11 cellular contexts compared by ENCODE assay signal in genomic region chr12:98894412-98895085, GRCh38.
DNase-seq lines count a peak whose midpoint lies in the region; ATAC-seq and TF ChIP-seq lines count a peak whose summit lies in the region.
"Had no signal": no experiment of that assay in that cellular context is flagged by ENCODE, and none has a peak within 500 bp of the region (broad histone marks: within the 10 kb centered on the region; RNA-seq: fewer than 3 reads in every experiment).

No MANE protein-coding gene starts in this region.

- no peak overlapping the region for H3K27ac Mint-ChIP-seq in stimulated activated memory B cell treated with anti-CD40 and anti-IgM and Interleukin-4, amounts not matched to agents 10 μg/mL and 1 μg/mL and 100 μg/mL, for 72 hours
- H3K27ac Mint-ChIP-seq: activated CD4-positive, alpha-beta T cell treated with anti-CD3 and anti-CD28 coated beads, Interleukin-2, amount 10 ng/mL, durations not matched to agents 7 days and 5 days; dendritic cell treated with granulocyte-macrophage colony-stimulating factor and Interleukin-4, amounts not matched to agents 40 ng/mL and 50 ng/mL, for 4 days had no signal

- H3K36me3 Mint-ChIP-seq in stimulated activated memory B cell treated with anti-CD40 and anti-IgM and Interleukin-4, amounts not matched to agents 10 μg/mL and 1 μg/mL and 100 μg/mL, for 72 hours = no peaks in the 10 kb centered on the region

- ATAC-seq in HG02970 (IDR thresholded peaks at IDR 0.05; ENCODE audit: low FRiP score, unreplicated experiment) (no peak), HG02885 (IDR thresholded peaks at IDR 0.05; ENCODE audit: poor library complexity, unreplicated experiment) (no peak), left colon (no peak)
- ATAC-seq in stimulated activated memory B cell treated with anti-CD40 and anti-IgM and Interleukin-4, amounts not matched to agents 10 μg/mL and 1 μg/mL and 100 μg/mL, for 72 hours = no peak

- no peak for TF ChIP-seq CTCF in BE2C (IDR thresholded peaks at IDR 0.05; ENCODE audit: low read depth, low read length)

- H3K4me3 Mint-ChIP-seq in stimulated activated memory B cell treated with anti-CD40 and anti-IgM and Interleukin-4, amounts not matched to agents 10 μg/mL and 1 μg/mL and 100 μg/mL, for 72 hours = no peak overlapping the region
- H3K4me3 Mint-ChIP-seq: activated CD4-positive, alpha-beta T cell treated with anti-CD3 and anti-CD28 coated beads, Interleukin-2, amount 10 ng/mL, durations not matched to agents 7 days and 5 days; dendritic cell treated with granulocyte-macrophage colony-stimulating factor and Interleukin-4, amounts not matched to agents 40 ng/mL and 50 ng/mL, for 4 days had no signal

- H3K27me3 ChIP-seq in BE2C (peaks cover 59% of the 10 kb centered on the region), HUES48 (ENCODE audit: control insufficient read depth, insufficient read depth, low read length) (peaks cover 69% of the 10 kb centered on the region)

- H3K9ac ChIP-seq in HUES48 (ENCODE audit: low read depth, low read length) = no peak overlapping the region; the same call in 1 of the 2 replicates

- H3K9me3 ChIP-seq in BE2C = no peaks in the 10 kb centered on the region
- H3K9me3 ChIP-seq in HUES48 (ENCODE audit: control insufficient read depth, insufficient read depth, low read length) = no peaks in the 10 kb centered on the region

- H3K4me1 ChIP-seq in BE2C (no peaks in the 10 kb centered on the region), HUES48 (ENCODE audit: control insufficient read depth, insufficient read depth, low read length) (peaks cover 20% of the 10 kb centered on the region)

- no peaks in the 10 kb centered on the region for H3K9me3 Mint-ChIP-seq in stimulated activated memory B cell treated with anti-CD40 and anti-IgM and Interleukin-4, amounts not matched to agents 10 μg/mL and 1 μg/mL and 100 μg/mL, for 72 hours
- H3K9me3 Mint-ChIP-seq: activated CD4-positive, alpha-beta T cell treated with anti-CD3 and anti-CD28 coated beads, Interleukin-2, amount 10 ng/mL, durations not matched to agents 7 days and 5 days; dendritic cell treated with granulocyte-macrophage colony-stimulating factor and Interleukin-4, amounts not matched to agents 40 ng/mL and 50 ng/mL, for 4 days had no signal

- no peaks in the 10 kb centered on the region for H3K36me3 ChIP-seq in BE2C
- H3K36me3 ChIP-seq in HUES48 (ENCODE audit: control insufficient read depth, insufficient read depth, low read length) = no peaks in the 10 kb centered on the region

- no peak overlapping the region for H3K27ac ChIP-seq in HUES48 (ENCODE audit: low read depth, low read length)

- DNase-seq in BE2C (peak; percentile 14), dermis blood vessel endothelial cell (peak; percentile 12), occipital lobe (lab: John Stamatoyannopoulos, UW) (peak; percentile 60), left colon (no peak)
- DNase-seq: activated CD4-positive, alpha-beta T cell treated with anti-CD3 and anti-CD28 coated beads, Interleukin-2, amount 10 ng/mL, durations not matched to agents 7 days and 5 days; GDM1 had no signal

- intact Hi-C loops in left colon (cut with DNase I, micrococcal nuclease) = no loop called here

- peaks cover 41% of the 10 kb centered on the region for H3K27me3 Mint-ChIP-seq in stimulated activated memory B cell treated with anti-CD40 and anti-IgM and Interleukin-4, amounts not matched to agents 10 μg/mL and 1 μg/mL and 100 μg/mL, for 72 hours

- H3K4me1 Mint-ChIP-seq in stimulated activated memory B cell treated with anti-CD40 and anti-IgM and Interleukin-4, amounts not matched to agents 10 μg/mL and 1 μg/mL and 100 μg/mL, for 72 hours = no peaks in the 10 kb centered on the region
- H3K4me1 Mint-ChIP-seq: activated CD4-positive, alpha-beta T cell treated with anti-CD3 and anti-CD28 coated beads, Interleukin-2, amount 10 ng/mL, durations not matched to agents 7 days and 5 days had no signal

- no peak overlapping the region for H3K4me3 ChIP-seq in BE2C (ENCODE audit: low read depth, low read length)
- H3K4me3 ChIP-seq in HUES48 (ENCODE audit: low read depth, low read length) = peak overlapping the region; percentile 67

Comparison
In these comparisons a context has a peak if more than half of its experiments do, and no peak if none do; other contexts are left out.
1. DNase-seq: peak in BE2C (single experiment), dermis blood vessel endothelial cell (single experiment) and occipital lobe (single experiment); none in left colon (0 of 2).